11 cellular contexts compared by ENCODE assay signal in the genomic region with DNA sequence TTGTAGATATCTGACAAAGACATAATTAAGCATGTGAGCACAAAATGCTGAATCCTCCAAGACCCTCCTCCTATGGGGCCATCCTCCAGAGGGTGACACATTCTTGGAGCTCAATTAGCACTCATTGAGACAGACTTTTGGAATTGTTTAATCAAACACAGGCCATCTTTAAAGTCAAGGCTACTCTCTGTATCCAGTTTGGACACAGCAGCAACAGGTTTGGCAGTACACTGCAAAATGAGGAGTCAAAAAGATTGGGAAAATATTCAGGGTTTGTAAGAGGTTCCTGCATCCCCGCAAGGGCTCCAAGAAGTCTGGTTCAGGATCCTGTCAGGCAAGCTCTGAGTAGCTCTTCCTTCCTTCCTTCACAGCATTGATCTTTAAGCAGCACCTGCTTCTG. TPM values are rescaled to one million over a fixed set of nuclear protein-coding genes. Genes with fewer than 3 reads are reported as not detected.
DNase-seq lines count a peak whose midpoint lies in the region; ATAC-seq, FAIRE-seq and TF ChIP-seq lines count a peak whose summit lies in the region.
"Had no signal": no experiment of that assay in that cellular context is flagged by ENCODE, and none has a peak within 500 bp of the region (broad histone marks: within the 10 kb centered on the region; RNA-seq: fewer than 3 reads in every experiment).

No MANE protein-coding gene starts in this region.

- H3K27me3 Mint-ChIP-seq in activated T-cell treated with anti-CD3 and anti-CD28 coated beads, Interleukin-2, amount 50 U/mL, for 24 hours, result no peaks in the 10 kb centered on the region
- H3K27me3 Mint-ChIP-seq in activated CD8-positive, alpha-beta T cell treated with anti-CD3 and anti-CD28 coated beads, Interleukin-2, amount 10 ng/mL, durations not matched to agents 7 days and 5 days (ENCODE audit: low read depth), result no peaks in the 10 kb centered on the region

- peak overlapping the region; percentile 97 for H3K27ac Mint-ChIP-seq in activated T-cell treated with anti-CD3 and anti-CD28 coated beads, Interleukin-2, amount 50 U/mL, for 24 hours
- peak overlapping the region; percentile 94 for H3K27ac Mint-ChIP-seq in activated CD8-positive, alpha-beta T cell treated with anti-CD3 and anti-CD28 coated beads, Interleukin-2, amount 10 ng/mL, durations not matched to agents 7 days and 5 days

- H3K79me2 ChIP-seq in keratinocyte (ENCODE audit: control insufficient read depth, insufficient read depth, low read length), result peaks cover 32% of the 10 kb centered on the region

- H3K4me3 Mint-ChIP-seq in activated T-cell treated with anti-CD3 and anti-CD28 coated beads, Interleukin-2, amount 50 U/mL, for 24 hours, result peak overlapping the region; percentile 95
- peak overlapping the region; percentile 87 for H3K4me3 Mint-ChIP-seq in activated CD8-positive, alpha-beta T cell treated with anti-CD3 and anti-CD28 coated beads, Interleukin-2, amount 10 ng/mL, durations not matched to agents 7 days and 5 days

- no peak for DNase-seq in activated T-cell treated with anti-CD3 and anti-CD28 coated beads, Interleukin-2, amount 50 U/mL, for 24 hours
- DNase-seq in activated T-cell treated with anti-CD3 and anti-CD28 coated beads for 4 hours (no peak), keratinocyte (ENCODE audit: low read depth, low spot score) (no peak), WERI-Rb-1 (no peak), NK-92 (lab: John Stamatoyannopoulos, UW; ENCODE audit: unreplicated experiment) (no peak), RPMI8226 (no peak)
- no peak for DNase-seq in activated CD8-positive, alpha-beta T cell treated with anti-CD3 and anti-CD28 coated beads, Interleukin-2, amount 10 ng/mL, durations not matched to agents 7 days and 5 days
- DNase-seq: activated CD4-positive, alpha-beta T cell treated with anti-CD3 and anti-CD28 coated beads for 4 hours; AML-193; KG1 had no signal

- no peak for ATAC-seq in activated CD8-positive, alpha-beta T cell treated with anti-CD3 and anti-CD28 coated beads, Interleukin-2, amount 10 ng/mL, durations not matched to agents 7 days and 5 days

- H3K9me3 Mint-ChIP-seq in activated T-cell treated with anti-CD3 and anti-CD28 coated beads, Interleukin-2, amount 50 U/mL, for 24 hours, result no peaks in the 10 kb centered on the region
- H3K9me3 Mint-ChIP-seq in activated CD8-positive, alpha-beta T cell treated with anti-CD3 and anti-CD28 coated beads, Interleukin-2, amount 10 ng/mL, durations not matched to agents 7 days and 5 days (ENCODE audit: insufficient read depth), result no peaks in the 10 kb centered on the region

- POLR2A ChIA-PET in activated CD8-positive, alpha-beta T cell treated with anti-CD3 and anti-CD28 coated beads, Interleukin-2, amount 10 ng/mL, durations not matched to agents 7 days and 5 days (lab: Charles Lee), result interaction anchor here (1.0 kb wide), 1 partner anchor 109 kb away, joined by 3 read pairs; no protein-coding TSS in a partner anchor

- H3K9me1 ChIP-seq in keratinocyte (ENCODE audit: control insufficient read depth, extremely low read depth, insufficient read depth, low read length), result no peaks in the 10 kb centered on the region

- H3K27ac ChIP-seq in keratinocyte (ENCODE audit: control insufficient read depth, insufficient read depth, low read length), result no peak overlapping the region
- no peak overlapping the region for H3K27ac ChIP-seq in subcutaneous abdominal adipose tissue (ENCODE audit: low read depth, low read length)
- H3K27ac ChIP-seq in WERI-Rb-1, result no peak overlapping the region

- no peaks in the 10 kb centered on the region for H4K20me1 ChIP-seq in keratinocyte (ENCODE audit: control insufficient read depth, extremely low read depth, insufficient read depth, low read length)

- H3K36me3 ChIP-seq in keratinocyte (ENCODE audit: control insufficient read depth in 2 of 2, extremely low read depth in 1 of 2, insufficient read depth in 2 of 2, low read length in 2 of 2) (peaks cover 0 to 3% of the 10 kb centered on the region in 2 experiments), subcutaneous abdominal adipose tissue (ENCODE audit: control insufficient read depth in 5 of 5, insufficient read depth in 5 of 5, low read length in 5 of 5) (peaks cover 0 to 11% (median 6%) of the 10 kb centered on the region in 5 donors), WERI-Rb-1 (peaks cover 16% of the 10 kb centered on the region)

- CTCF ChIA-PET in activated CD8-positive, alpha-beta T cell treated with anti-CD3 and anti-CD28 coated beads, Interleukin-2, amount 10 ng/mL, durations not matched to agents 7 days and 5 days (lab: Charles Lee), result interaction anchor here (0.9 to 3.9 kb wide), 3 partner anchors 9 to 318 kb away, joined by 3 to 23 read pairs (median 5); no protein-coding TSS in a partner anchor

- H3K4me3 ChIP-seq in keratinocyte (ENCODE audit: control insufficient read depth in 2 of 3, extremely low read depth in 1 of 3, insufficient read depth in 2 of 3, low read depth in 1 of 3, low read length in 3 of 3) (peak overlapping the region in 2 of 3 experiments; percentile 96 to 98), subcutaneous abdominal adipose tissue (ENCODE audit: low read depth in 1 of 5, low read length in 5 of 5) (peak overlapping the region; percentile 92 to 99 (median 92)), WERI-Rb-1 (ENCODE audit: low read depth, low read length) (no peak overlapping the region)

- no peaks in the 10 kb centered on the region for H3K9me3 ChIP-seq in keratinocyte (ENCODE audit: control insufficient read depth, low read depth, low read length)
- no peaks in the 10 kb centered on the region for H3K9me3 ChIP-seq in subcutaneous abdominal adipose tissue (ENCODE audit: control insufficient read depth in 5 of 5, low read length in 5 of 5)
- no peaks in the 10 kb centered on the region for H3K9me3 ChIP-seq in WERI-Rb-1 (ENCODE audit: severe bottlenecking)

- H3K36me3 Mint-ChIP-seq in activated T-cell treated with anti-CD3 and anti-CD28 coated beads, Interleukin-2, amount 50 U/mL, for 24 hours (ENCODE audit: low read depth), result peaks cover 61% of the 10 kb centered on the region
- peaks cover 40% of the 10 kb centered on the region for H3K36me3 Mint-ChIP-seq in activated CD8-positive, alpha-beta T cell treated with anti-CD3 and anti-CD28 coated beads, Interleukin-2, amount 10 ng/mL, durations not matched to agents 7 days and 5 days (ENCODE audit: low read depth)

- peaks cover 63% of the 10 kb centered on the region for H3K4me1 Mint-ChIP-seq in activated T-cell treated with anti-CD3 and anti-CD28 coated beads, Interleukin-2, amount 50 U/mL, for 24 hours (ENCODE audit: low read depth)
- H3K4me1 Mint-ChIP-seq in activated CD8-positive, alpha-beta T cell treated with anti-CD3 and anti-CD28 coated beads, Interleukin-2, amount 10 ng/mL, durations not matched to agents 7 days and 5 days (ENCODE audit: low read depth), result peaks cover 45% of the 10 kb centered on the region

- FAIRE-seq in keratinocyte (lab: Jason Lieb, UNC), result no peak

- H3K4me2 ChIP-seq in keratinocyte (ENCODE audit: control insufficient read depth, extremely low read depth, insufficient read depth, low read depth, low read length), result peak overlapping the region; percentile 99

- H3K4me1 ChIP-seq in keratinocyte (ENCODE audit: control insufficient read depth, extremely low read depth, insufficient read depth, low read length) (peaks cover 33% of the 10 kb centered on the region), subcutaneous abdominal adipose tissue (ENCODE audit: control insufficient read depth in 5 of 5, insufficient read depth in 5 of 5, low read length in 5 of 5) (peaks cover 6 to 44% (median 38%) of the 10 kb centered on the region in 5 donors)

- H3K9ac ChIP-seq in keratinocyte (ENCODE audit: control insufficient read depth, extremely low read depth, insufficient read depth, low read length), result no peak overlapping the region
- H3K9ac ChIP-seq in subcutaneous abdominal adipose tissue (ENCODE audit: low read length in 5 of 5), result peak overlapping the region in 2 of 5 donors; percentile 76 to 96

- no peaks in the 10 kb centered on the region for H3K27me3 ChIP-seq in keratinocyte (ENCODE audit: control insufficient read depth, extremely low read depth, insufficient read depth, low read length)
- H3K27me3 ChIP-seq in subcutaneous abdominal adipose tissue (ENCODE audit: control insufficient read depth in 5 of 5, insufficient read depth in 4 of 5, low read length in 5 of 5), result no peaks in the 10 kb centered on the region
- H3K27me3 ChIP-seq in WERI-Rb-1 (ENCODE audit: insufficient read depth, low read depth, severe bottlenecking), result no peaks in the 10 kb centered on the region

- dilution Hi-C loops in keratinocyte (cut with MboI; ENCODE audit: extremely low pct_ligation_motif_present, low sequenced_read_pairs), result no loop called here

- no peak overlapping the region for H2AFZ ChIP-seq in keratinocyte (ENCODE audit: control insufficient read depth, low read length)

- TF ChIP-seq CTCF in keratinocyte (optimal IDR thresholded peaks at IDR 0.05 in 1 of 3, IDR thresholded peaks at IDR 0.05 in 1 of 3, conservative IDR thresholded peaks at IDR 0.05 in 1 of 3; ENCODE audit: extremely low read depth in 1 of 3, insufficient read depth in 2 of 3, low read length in 3 of 3), result no peak
- no peak for TF ChIP-seq CTCF in WERI-Rb-1 (IDR thresholded peaks at IDR 0.05; ENCODE audit: low read depth, low read length)

RNA-seq across cellular contexts. Expression of gene ITFG1, which starts 1.3 kb away (rescaled TPM):
- 10 to 100 TPM; 21.9 to 24.4 TPM for total RNA-seq in activated CD8-positive, alpha-beta T cell treated with anti-CD3 and anti-CD28 coated beads, Interleukin-2, amount 10 ng/mL, durations not matched to agents 7 days and 5 days
- 43.2 to 83.8 TPM (median 75.8 TPM) in 3 replicates for polyA plus RNA-seq in keratinocyte
- polyA plus RNA-seq in keratinocyte (2011; ENCODE audit: low read depth), result 27.8 TPM
- 31.0 and 72.4 TPM in 2 replicates for polyA plus RNA-seq in keratinocyte (2011; cell fraction: cytosol; rRNA removed)
- 90.6 and 103 TPM in 2 replicates for polyA plus RNA-seq in keratinocyte (2011; cell fraction: nucleus; rRNA removed)
- polyA plus RNA-seq in keratinocyte (2012; ENCODE audit: low replicate concordance), result 34.4 and 48.0 TPM in 2 replicates
- 5.4 to 52.9 TPM (median 29.7 TPM) in 3 replicates for polyA minus RNA-seq in keratinocyte
- 32.6 TPM for polyA minus RNA-seq in keratinocyte (2011; cell fraction: cytosol; rRNA and poly(A)+ RNA removed)
- 51.4 and 83.8 TPM in 2 replicates for polyA minus RNA-seq in keratinocyte (2011; cell fraction: nucleus; rRNA and poly(A)+ RNA removed)

RNA-seq across cellular contexts. Expression of gene PHKB, which starts 1.5 kb away (rescaled TPM):
- total RNA-seq in activated CD8-positive, alpha-beta T cell treated with anti-CD3 and anti-CD28 coated beads, Interleukin-2, amount 10 ng/mL, durations not matched to agents 7 days and 5 days, result 10 to 100 TPM; 34.9 to 36.8 TPM
- polyA plus RNA-seq in keratinocyte, result 56.7 to 71.7 TPM (median 60.9 TPM) in 3 replicates
- 35.6 TPM for polyA plus RNA-seq in keratinocyte (2011; ENCODE audit: low read depth)
- polyA plus RNA-seq in keratinocyte (2011; cell fraction: cytosol; rRNA removed), result 42.3 and 62.8 TPM in 2 replicates
- polyA plus RNA-seq in keratinocyte (2011; cell fraction: nucleus; rRNA removed), result 64.0 and 78.9 TPM in 2 replicates
- 22.6 and 49.3 TPM in 2 replicates for polyA plus RNA-seq in keratinocyte (2012; ENCODE audit: low replicate concordance)
- 55.4 to 151 TPM (median 92.3 TPM) in 3 replicates for polyA minus RNA-seq in keratinocyte
- 50.5 TPM for polyA minus RNA-seq in keratinocyte (2011; cell fraction: cytosol; rRNA and poly(A)+ RNA removed)
- polyA minus RNA-seq in keratinocyte (2011; cell fraction: nucleus; rRNA and poly(A)+ RNA removed), result 67.1 and 141 TPM in 2 replicates
